Comparison of ENCODE assay signal across 18 cellular contexts in the genomic region with DNA sequence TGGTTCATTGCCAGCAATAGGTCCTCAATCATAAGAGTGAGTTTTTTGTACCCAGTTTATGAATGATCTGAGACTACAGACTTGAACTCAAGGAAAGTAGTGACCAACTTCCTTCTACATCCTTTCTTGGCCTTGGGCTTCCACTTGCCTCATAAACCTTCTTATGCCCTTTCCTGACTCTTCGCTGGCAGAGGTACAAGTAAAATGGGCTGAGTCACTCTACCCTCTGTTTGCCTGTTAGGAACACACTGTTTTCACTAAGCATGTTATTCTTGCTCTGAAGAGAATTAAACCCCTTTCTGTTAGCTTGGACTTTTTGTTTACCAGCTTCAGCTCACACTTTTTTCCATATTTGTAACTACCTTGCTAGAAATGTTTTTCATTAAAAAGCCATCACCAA.
A peak's percentile ranks its signal among the peaks of the same experiment; 100 is the strongest.
DNase-seq lines count a peak whose midpoint lies in the region; ATAC-seq and TF ChIP-seq lines count a peak whose summit lies in the region.
"Had no signal": no experiment of that assay in that cellular context is flagged by ENCODE, and none has a peak within 500 bp of the region (broad histone marks: within the 10 kb centered on the region; RNA-seq: fewer than 3 reads in every experiment).

No MANE protein-coding gene starts in this region.

- H3K9me2 ChIP-seq in PC-3 (replicated peaks; ENCODE audit: low read length) = no peaks in the 10 kb centered on the region

- H3K4me3 ChIP-seq in PC-3 (ENCODE audit: low read length) = no peak overlapping the region
- no peak overlapping the region for H3K4me3 ChIP-seq in esophagus squamous epithelium
- no peak overlapping the region for H3K4me3 ChIP-seq in dorsolateral prefrontal cortex
- H3K4me3 ChIP-seq: thoracic aorta had no signal

- POLR2A ChIA-PET in PC-3 (lab: Charles Lee; ENCODE audit: unreplicated experiment) = no interaction called here

- WGBS in esophagus squamous epithelium, 2 donors = 44% methylated on average over 1 of the region's 1 CpG

- BruUV-seq in PC-3 (replicated peaks; lab: Mats Ljungman, UMichigan) = no TSS peak

- intact Hi-C loops in PC-3 (cut with micrococcal nuclease) (no loop called here), esophagus squamous epithelium (cut with DNase I) (no loop called here), dorsolateral prefrontal cortex (cut with DNase I) (loop anchor here in 1 of 2 donors (10.0 kb wide), 1 partner anchor 158 kb away; no protein-coding TSS in a partner anchor)

- H4K20me1 ChIP-seq in PC-3 (ENCODE audit: low read length) = no peaks in the 10 kb centered on the region

- no peak overlapping the region for H3K9ac ChIP-seq in PC-3 (ENCODE audit: low read length)

- no peaks in the 10 kb centered on the region for H3K9me3 ChIP-seq in PC-3 (ENCODE audit: low read length)
- no peaks in the 10 kb centered on the region for H3K9me3 ChIP-seq in esophagus squamous epithelium
- H3K9me3 ChIP-seq: thoracic aorta had no signal

- DNase-seq in EH (ENCODE audit: low read depth) = peak; percentile 5
- DNase-seq in PC-3 = peak; percentile 85
- DNase-seq in esophagus squamous epithelium (lab: John Stamatoyannopoulos, UW) = no peak
- peak; percentile 97 for DNase-seq in renal cortical epithelial cell (ENCODE audit: low read depth)
- DNase-seq in dorsolateral prefrontal cortex = no peak
- DNase-seq in activated CD4-positive, alpha-beta T cell treated with anti-CD3 and anti-CD28 coated beads, Interleukin-2, amount 50 U/mL, for 1 hour = no peak
- DNase-seq: activated CD4-positive, alpha-beta T cell treated with anti-CD3 and anti-CD28 coated beads for 48 hours; activated effector memory CD4-positive, alpha-beta T cell treated with anti-CD3 and anti-CD28 coated beads, Interleukin-2, amount 50 U/mL, for 16 hours; CD8-positive, alpha-beta T cell; H7; IMR-90; left ventricle myocardium superior; NCI-H187; NCI-H446 had no signal

- CTCF ChIA-PET in PC-3 (lab: Charles Lee) = no interaction called here

- TF ChIP-seq CTCF in PC-3 (conservative IDR thresholded peaks at IDR 0.05; ENCODE audit: low read depth, low read length) = no peak
- TF ChIP-seq CTCF in esophagus squamous epithelium (IDR thresholded peaks at IDR 0.05) = no peak
- no peak for TF ChIP-seq CTCF in dorsolateral prefrontal cortex (IDR thresholded peaks at IDR 0.05 in 54 of 56, conservative IDR thresholded peaks at IDR 0.05 in 2 of 56; ENCODE audit: low read depth in 1 of 56, partially characterized antibody in 56 of 56)

- no peaks in the 10 kb centered on the region for H3F3A ChIP-seq in PC-3 (ENCODE audit: low read length, unreplicated experiment)

- H3K36me3 ChIP-seq in PC-3 (ENCODE audit: low read depth, low read length) (no peaks in the 10 kb centered on the region), esophagus squamous epithelium (no peaks in the 10 kb centered on the region)
- H3K36me3 ChIP-seq: thoracic aorta had no signal

- no peak overlapping the region for H3K27ac ChIP-seq in PC-3 (ENCODE audit: low read length)
- H3K27ac ChIP-seq in esophagus squamous epithelium = peak overlapping the region in 3 of 4 donors; percentile 52 to 73 (median 61)
- no peak overlapping the region for H3K27ac ChIP-seq in dorsolateral prefrontal cortex
- H3K27ac ChIP-seq: thoracic aorta had no signal

- ATAC-seq in PC-3 (peak; percentile 78), GM19328 (IDR thresholded peaks at IDR 0.05; ENCODE audit: unreplicated experiment) (no peak), GM21737 (IDR thresholded peaks at IDR 0.05; ENCODE audit: unreplicated experiment) (no peak)
- ATAC-seq: CD8-positive, alpha-beta T cell; esophagus mucosa; left ventricle myocardium superior had no signal

- H3K27me3 ChIP-seq in PC-3 (ENCODE audit: low read length) (no peaks in the 10 kb centered on the region), esophagus squamous epithelium (no peaks in the 10 kb centered on the region), dorsolateral prefrontal cortex (peaks cover 0 to 50% (median 9%) of the 10 kb centered on the region in 45 donors)

- H3K4me2 ChIP-seq in PC-3 (ENCODE audit: low read length) = no peak overlapping the region

- H3K4me1 ChIP-seq in PC-3 (ENCODE audit: insufficient read depth, low read length) (peaks cover 10% of the 10 kb centered on the region; the same call in 1 of the 2 replicates), esophagus squamous epithelium (no peaks in the 10 kb centered on the region)

- H2AFZ ChIP-seq in PC-3 (ENCODE audit: low read length) = no peak overlapping the region

- TF ChIP-seq POLR2A in esophagus squamous epithelium (IDR thresholded peaks at IDR 0.05) = no peak

- no peaks in the 10 kb centered on the region for H3K79me2 ChIP-seq in PC-3 (ENCODE audit: low read length)

Comparison
In these comparisons a context has a peak if more than half of its experiments do, and no peak if none do; other contexts are left out.
1. DNase-seq: peak in EH (single experiment), PC-3 (single experiment) and renal cortical epithelial cell (single experiment); none in esophagus squamous epithelium (single experiment), dorsolateral prefrontal cortex (0 of 10) and activated CD4-positive, alpha-beta T cell treated with anti-CD3 and anti-CD28 coated beads, Interleukin-2, amount 50 U/mL, for 1 hour (single experiment).
2. H3K27ac ChIP-seq: peak in esophagus squamous epithelium (3 of 4); none in PC-3 (single experiment) and dorsolateral prefrontal cortex (0 of 59).